ENCODE assay signal across 8 cellular contexts in genomic region chr10:72587568-72587967, GRCh38.
"Had no signal": no experiment of that assay in that cellular context is flagged by ENCODE, and none has a peak within 500 bp of the region (broad histone marks: within the 10 kb centered on the region; RNA-seq: fewer than 3 reads in every experiment).

No MANE protein-coding gene starts in this region.

- H3K27ac ChIP-seq: GM23248, HL-60 had no signal

- DNase-seq: GM23248, GOT3, H7, HCEC 1CT, HFFc6 had no signal

- H3K27ac Mint-ChIP-seq: HFFc6, IgD-negative memory B cell had no signal

- H2AFZ ChIP-seq: GM23248 had no signal

- H3K4me3 ChIP-seq: GM23248 had no signal

- ATAC-seq: HepG2 had no signal

- FAIRE-seq: HepG2 had no signal

- H3K9me3 Mint-ChIP-seq: HFFc6 had no signal

- H3K9ac ChIP-seq: GM23248 had no signal

- H3K27me3 Mint-ChIP-seq: IgD-negative memory B cell had no signal

- H3K4me3 Mint-ChIP-seq: HFFc6, IgD-negative memory B cell had no signal
